8 cellular contexts compared by ENCODE assay signal in genomic region chr14:67943947-67944346, GRCh38.
DNase-seq lines count a peak whose midpoint lies in the region; ATAC-seq, FAIRE-seq and TF ChIP-seq lines count a peak whose summit lies in the region.

No MANE protein-coding gene starts in this region.

- TF ChIP-seq CTCF in GM12875 (IDR thresholded peaks at IDR 0.05; ENCODE audit: borderline replicate concordance, insufficient read depth, low read depth, low read length) = peak; percentile 38; the same call in 1 of the 2 replicates
- peak in 2 of 3 experiments; percentile 65 to 70; a peak in 3 of 4 replicates for TF ChIP-seq CTCF in H1 (IDR thresholded peaks at IDR 0.05; ENCODE audit: control extremely low read depth in 1 of 3, insufficient read depth in 1 of 3, low read depth in 1 of 3, low read length in 3 of 3)

- H4K5ac ChIP-seq in H1 (ENCODE audit: insufficient read length, low read depth, low read length) = no peak overlapping the region

- in situ Hi-C loops in ACHN (cut with HindIII; ENCODE audit: low pct_ligation_motif_present, low pct_unique_long_range_greater_than_20kb, low sequenced_read_pairs) = loop anchor here (25.0 kb wide), 2 partner anchors 193 to 868 kb away; no protein-coding TSS in a partner anchor

- no peaks in the 10 kb centered on the region for H3K36me3 ChIP-seq in H1 (ENCODE audit: control insufficient read depth in 2 of 4, insufficient read depth in 4 of 4, low read length in 3 of 4)
- no peaks in the 10 kb centered on the region for H3K36me3 ChIP-seq in mesenchymal stem cell (ENCODE audit: control insufficient read depth in 1 of 2, insufficient read depth in 2 of 2, low read depth in 1 of 2, low read length in 2 of 2)

- DNase-seq in ACHN (peak; percentile 92), NCI-H2081 treated with DMSO at 0.1 percent for 48 hours (lab: John Stamatoyannopoulos, UW) (peak; percentile 18), T1000 (lab: John Stamatoyannopoulos, UW) (peak; percentile 30), H1 (ENCODE audit: low read depth in 1 of 2, low spot score in 2 of 2) (peak; percentile 15 to 60), mesenchymal stem cell (peak; percentile 88)
- peak; percentile 49 for DNase-seq in stimulated activated naive B cell treated with anti-CD40 and anti-IgM and Interleukin-4, amounts not matched to agents 10 μg/mL and 1 μg/mL and 100 μg/mL, for 72 hours

- no peaks in the 10 kb centered on the region for H4K20me1 ChIP-seq in H1 (replicated peaks in 1 of 2; ENCODE audit: control insufficient read depth in 1 of 2, insufficient read depth in 2 of 2, low read length in 2 of 2)

- H3K27ac Mint-ChIP-seq in stimulated activated naive B cell treated with anti-CD40 and anti-IgM and Interleukin-4, amounts not matched to agents 10 μg/mL and 1 μg/mL and 100 μg/mL, for 72 hours = no peak overlapping the region

- H3K23ac ChIP-seq in H1 (ENCODE audit: insufficient read length) (no peak overlapping the region), mesenchymal stem cell (ENCODE audit: low read length in 2 of 2) (no peak overlapping the region)

- TF ChIP-seq RAD21 in H1 (IDR thresholded peaks at IDR 0.05 in 1 of 2, conservative IDR thresholded peaks at IDR 0.05 in 1 of 2; ENCODE audit: low read depth in 2 of 2, low read length in 2 of 2) = peak; percentile 93 to 94

- H3K9me3 ChIP-seq in H1 (ENCODE audit: insufficient read depth in 2 of 2, low read depth in 1 of 2, low read length in 1 of 2) (no peaks in the 10 kb centered on the region), mesenchymal stem cell (ENCODE audit: control insufficient read depth, low read length) (no peaks in the 10 kb centered on the region)

- H2BK120ac ChIP-seq in H1 (replicated peaks; ENCODE audit: low read depth, low read length) (no peak overlapping the region), mesenchymal stem cell (ENCODE audit: low read depth, low read length) (no peak overlapping the region)

- H2BK12ac ChIP-seq in H1 (ENCODE audit: low read depth, low read length) (no peak overlapping the region), mesenchymal stem cell (ENCODE audit: low read length in 2 of 2) (no peak overlapping the region)

- H3K79me2 ChIP-seq in H1 (ENCODE audit: control insufficient read depth in 1 of 2, insufficient read depth in 2 of 2, low read length in 2 of 2) = no peaks in the 10 kb centered on the region

- no peaks in the 10 kb centered on the region for H3K23me2 ChIP-seq in H1 (ENCODE audit: low read depth, low read length)

- POLR2A ChIA-PET in H1 (lab: Charles Lee; ENCODE audit: partially characterized antibody) = no interaction called here

- TF ChIP-seq POLR2A in H1 (IDR thresholded peaks at IDR 0.05; ENCODE audit: control extremely low read depth in 1 of 2, low read depth in 2 of 2, low read length in 2 of 2) = no peak

- no peak overlapping the region for H2AK5ac ChIP-seq in H1 (ENCODE audit: low read depth, low read length)
- no peak overlapping the region for H2AK5ac ChIP-seq in mesenchymal stem cell (ENCODE audit: low read length, severe bottlenecking)

- CTCF ChIA-PET in H1 (lab: Charles Lee; ENCODE audit: partially characterized antibody) = interaction anchor here (0.6 to 3.5 kb wide), 37 partner anchors 9 to 1312 kb away, joined by 3 to 17 read pairs (median 4); no protein-coding TSS in a partner anchor

- ATAC-seq in stimulated activated naive B cell treated with anti-CD40 and anti-IgM and Interleukin-4, amounts not matched to agents 10 μg/mL and 1 μg/mL and 100 μg/mL, for 72 hours (replicated peaks) = peak; percentile 60 to 76
- no peak for ATAC-seq in GM21619 (IDR thresholded peaks at IDR 0.05; ENCODE audit: unreplicated experiment)

- no peak overlapping the region for H2BK15ac ChIP-seq in H1 (ENCODE audit: low read length)
- H2BK15ac ChIP-seq in mesenchymal stem cell (ENCODE audit: low read depth, poor library complexity, severe bottlenecking) = no peak overlapping the region

- no peak overlapping the region for H3K27ac ChIP-seq in H1 (ENCODE audit: low read depth, low read length)
- no peak overlapping the region for H3K27ac ChIP-seq in mesenchymal stem cell (ENCODE audit: low read length, poor library complexity, severe bottlenecking)

- no peaks in the 10 kb centered on the region for H3K36me3 Mint-ChIP-seq in stimulated activated naive B cell treated with anti-CD40 and anti-IgM and Interleukin-4, amounts not matched to agents 10 μg/mL and 1 μg/mL and 100 μg/mL, for 72 hours

- H3K4me2 ChIP-seq in H1 (ENCODE audit: insufficient read depth in 1 of 2, low read depth in 2 of 2, low read length in 2 of 2) (no peak overlapping the region), mesenchymal stem cell (ENCODE audit: low read length, poor library complexity, severe bottlenecking) (no peak overlapping the region)

- H3K4me3 Mint-ChIP-seq in stimulated activated naive B cell treated with anti-CD40 and anti-IgM and Interleukin-4, amounts not matched to agents 10 μg/mL and 1 μg/mL and 100 μg/mL, for 72 hours = no peak overlapping the region

- H2AFZ ChIP-seq in H1 (ENCODE audit: low read length) (no peak overlapping the region), mesenchymal stem cell (ENCODE audit: low read depth, low read length) (no peak overlapping the region)

- H3K27me3 Mint-ChIP-seq in stimulated activated naive B cell treated with anti-CD40 and anti-IgM and Interleukin-4, amounts not matched to agents 10 μg/mL and 1 μg/mL and 100 μg/mL, for 72 hours = no peaks in the 10 kb centered on the region

- FAIRE-seq in H1 (lab: Jason Lieb, UNC) = peak; percentile 79

- H3K14ac ChIP-seq in H1 (ENCODE audit: insufficient read length) = no peak overlapping the region
- H3K14ac ChIP-seq in mesenchymal stem cell (ENCODE audit: low read length in 2 of 2) = no peak overlapping the region

- TF ChIP-seq EP300 in H1 (IDR thresholded peaks at IDR 0.05; ENCODE audit: borderline replicate concordance in 1 of 2, low read depth in 2 of 2, low read length in 2 of 2) = no peak

- H2BK5ac ChIP-seq in H1 (ENCODE audit: low read depth, low read length) (no peak overlapping the region), mesenchymal stem cell (ENCODE audit: low read depth, low read length, poor library complexity, severe bottlenecking) (no peak overlapping the region)

- H3K27me3 ChIP-seq in H1 (replicated peaks in 1 of 4; ENCODE audit: control insufficient read depth in 3 of 4, extremely low read depth in 1 of 4, insufficient read depth in 3 of 4, low read length in 3 of 4) (no peaks in the 10 kb centered on the region), mesenchymal stem cell (ENCODE audit: control insufficient read depth in 1 of 2, insufficient read depth in 1 of 2, low read length in 2 of 2) (no peaks in the 10 kb centered on the region)

- H3K4ac ChIP-seq in H1 (replicated peaks; ENCODE audit: insufficient read length, low read depth, low read length) (no peak overlapping the region), mesenchymal stem cell (ENCODE audit: low read depth in 1 of 2, low read length in 2 of 2) (no peak overlapping the region)

- H3K4me1 ChIP-seq in H1 (replicated peaks in 1 of 4; ENCODE audit: control insufficient read depth in 3 of 4, insufficient read depth in 4 of 4, low read length in 3 of 4) (peaks cover 4 to 15% (median 6%) of the 10 kb centered on the region in 4 experiments; a peak in 6 of 7 replicates), mesenchymal stem cell (ENCODE audit: control insufficient read depth, insufficient read depth, low read depth, low read length) (no peaks in the 10 kb centered on the region)

- H3K9me3 Mint-ChIP-seq in stimulated activated naive B cell treated with anti-CD40 and anti-IgM and Interleukin-4, amounts not matched to agents 10 μg/mL and 1 μg/mL and 100 μg/mL, for 72 hours = no peaks in the 10 kb centered on the region

- H3K18ac ChIP-seq in H1 (ENCODE audit: extremely low read depth, low read length) (no peak overlapping the region), mesenchymal stem cell (ENCODE audit: low read depth in 1 of 2, low read length in 2 of 2) (no peak overlapping the region)

- H4K8ac ChIP-seq in H1 (ENCODE audit: extremely low read depth, insufficient read depth, low read length) (no peak overlapping the region), mesenchymal stem cell (ENCODE audit: low read length) (no peak overlapping the region)

- H2BK20ac ChIP-seq in H1 (ENCODE audit: low read length) = no peak overlapping the region

- H3K56ac ChIP-seq in H1 (replicated peaks; ENCODE audit: insufficient read length, low read depth, low read length) = no peak overlapping the region

- H3K9ac ChIP-seq in H1 (replicated peaks in 1 of 4; ENCODE audit: extremely low read depth in 1 of 4, low read depth in 3 of 4, low read length in 3 of 4) (no peak overlapping the region), mesenchymal stem cell (ENCODE audit: low read length) (peak overlapping the region; percentile 86)

- H3K79me1 ChIP-seq in H1 (ENCODE audit: low read depth, low read length) (no peaks in the 10 kb centered on the region), mesenchymal stem cell (replicated peaks; ENCODE audit: low read length, poor library complexity, severe bottlenecking) (no peaks in the 10 kb centered on the region)

- no peak overlapping the region for H3K4me3 ChIP-seq in GM12875 (ENCODE audit: low read depth, low read length)
- H3K4me3 ChIP-seq in H1 (ENCODE audit: extremely low read depth in 1 of 4, insufficient read depth in 2 of 4, low read depth in 3 of 4, low read length in 4 of 4) = no peak overlapping the region
- no peak overlapping the region for H3K4me3 ChIP-seq in mesenchymal stem cell (ENCODE audit: insufficient read depth in 1 of 2, low read depth in 1 of 2, low read length in 2 of 2)

- H4K91ac ChIP-seq in H1 (replicated peaks; ENCODE audit: insufficient read length, low read length) (no peak overlapping the region), mesenchymal stem cell (ENCODE audit: low read length) (no peak overlapping the region)

- H3K4me1 Mint-ChIP-seq in stimulated activated naive B cell treated with anti-CD40 and anti-IgM and Interleukin-4, amounts not matched to agents 10 μg/mL and 1 μg/mL and 100 μg/mL, for 72 hours = peaks cover 0 to 7% of the 10 kb centered on the region in 2 donors

- 14% methylated on average over 3 of the region's 3 CpGs; no CpG with 5 or more reads in 1 of the 2 experiments for WGBS in H1 (ENCODE audit: extremely low coverage in 1 of 2, insufficient coverage in 1 of 2, insufficient read length in 1 of 2, insufficient replicate concordance in 2 of 2, low coverage in 1 of 2, low lambda C conversion rate in 2 of 2, missing lambda C conversion rate in 1 of 2), 2 experiments
- 0% methylated on average over 1 of the region's 3 CpGs for WGBS in mesenchymal stem cell

TF ChIP-seq in H1, 55 proteins besides CTCF, POLR2A, EP300 and RAD21 (continues in another document):
- no peak for TF ChIP-seq ASH2L (IDR thresholded peaks at IDR 0.05; ENCODE audit: low read length)
- no peak for TF ChIP-seq KDM5A (IDR thresholded peaks at IDR 0.05; ENCODE audit: low read length)
- TF ChIP-seq HDAC2 (IDR thresholded peaks at IDR 0.05; ENCODE audit: borderline replicate concordance in 1 of 2, low read depth in 2 of 2, low read length in 2 of 2) = no peak
- TF ChIP-seq ZNF274 (IDR thresholded peaks at IDR 0.05; ENCODE audit: borderline replicate concordance, extremely low read depth, low read length) = no peak
- no peak for TF ChIP-seq BACH1 (IDR thresholded peaks at IDR 0.05; ENCODE audit: low read length)
- TF ChIP-seq TAF1 (IDR thresholded peaks at IDR 0.05; ENCODE audit: low read depth, low read length) = no peak
- TF ChIP-seq BRCA1 (IDR thresholded peaks at IDR 0.05; ENCODE audit: low read depth, low read length) = no peak; the same call in 1 of the 2 replicates

Comparison
In these comparisons a context has a peak if more than half of its experiments do, and no peak if none do; other contexts are left out.
1. DNase-seq: peak in every context shown above with its lines; median percentile 92 in ACHN; 88 in mesenchymal stem cell; 49 in stimulated activated naive B cell treated with anti-CD40 and anti-IgM and Interleukin-4, amounts not matched to agents 10 μg/mL and 1 μg/mL and 100 μg/mL, for 72 hours; 38 in H1; 30 in T1000; 18 in NCI-H2081 treated with DMSO at 0.1 percent for 48 hours.